ENCODE assay signal across 8 cellular contexts in genomic region chr13:68927387-68928026, GRCh38.
DNase-seq lines count a peak whose midpoint lies in the region; ATAC-seq lines count a peak whose summit lies in the region.

No MANE protein-coding gene starts in this region.

- H3K27me3 Mint-ChIP-seq in activated CD8-positive, alpha-beta T cell treated with anti-CD3 and anti-CD28 coated beads, Interleukin-2, amount 10 ng/mL, durations not matched to agents 7 days and 5 days (ENCODE audit: low read depth) = no peaks in the 10 kb centered on the region

- no peak overlapping the region for H3K4me3 Mint-ChIP-seq in activated CD8-positive, alpha-beta T cell treated with anti-CD3 and anti-CD28 coated beads, Interleukin-2, amount 10 ng/mL, durations not matched to agents 7 days and 5 days

- no peak overlapping the region for H3K27ac Mint-ChIP-seq in activated CD8-positive, alpha-beta T cell treated with anti-CD3 and anti-CD28 coated beads, Interleukin-2, amount 10 ng/mL, durations not matched to agents 7 days and 5 days

- DNase-seq in DMS153 (lab: John Stamatoyannopoulos, UW) (peak; percentile 29), HT-29 (ENCODE audit: low spot score) (peak; percentile 73), SK-N-DZ (ENCODE audit: low spot score) (peak; percentile 65), kidney tubule cell (ENCODE audit: low spot score) (peak; percentile 35), 8988T (no peak), NCI-H1694 (lab: John Stamatoyannopoulos, UW) (no peak)
- DNase-seq in activated naive CD4-positive, alpha-beta T cell treated with Interleukin-2 at 50 U/mL for 16 hours = no peak
- DNase-seq in activated CD8-positive, alpha-beta T cell treated with anti-CD3 and anti-CD28 coated beads, Interleukin-2, amount 10 ng/mL, durations not matched to agents 7 days and 5 days = no peak

- no peak for ATAC-seq in activated CD8-positive, alpha-beta T cell treated with anti-CD3 and anti-CD28 coated beads, Interleukin-2, amount 10 ng/mL, durations not matched to agents 7 days and 5 days

- CTCF ChIA-PET in activated CD8-positive, alpha-beta T cell treated with anti-CD3 and anti-CD28 coated beads, Interleukin-2, amount 10 ng/mL, durations not matched to agents 7 days and 5 days (lab: Charles Lee) = no interaction called here

- H3K9me3 Mint-ChIP-seq in activated CD8-positive, alpha-beta T cell treated with anti-CD3 and anti-CD28 coated beads, Interleukin-2, amount 10 ng/mL, durations not matched to agents 7 days and 5 days (ENCODE audit: insufficient read depth) = peaks cover 20% of the 10 kb centered on the region

- POLR2A ChIA-PET in activated CD8-positive, alpha-beta T cell treated with anti-CD3 and anti-CD28 coated beads, Interleukin-2, amount 10 ng/mL, durations not matched to agents 7 days and 5 days (lab: Charles Lee) = no interaction called here

- no peaks in the 10 kb centered on the region for H3K36me3 Mint-ChIP-seq in activated CD8-positive, alpha-beta T cell treated with anti-CD3 and anti-CD28 coated beads, Interleukin-2, amount 10 ng/mL, durations not matched to agents 7 days and 5 days (ENCODE audit: low read depth)

- no peaks in the 10 kb centered on the region for H3K4me1 Mint-ChIP-seq in activated CD8-positive, alpha-beta T cell treated with anti-CD3 and anti-CD28 coated beads, Interleukin-2, amount 10 ng/mL, durations not matched to agents 7 days and 5 days (ENCODE audit: low read depth)

Comparison
In these comparisons a context has a peak if more than half of its experiments do, and no peak if none do; other contexts are left out.
1. DNase-seq: peak in DMS153 (single experiment), HT-29 (single experiment), SK-N-DZ (single experiment) and kidney tubule cell (single experiment); none in 8988T (single experiment), activated naive CD4-positive, alpha-beta T cell treated with Interleukin-2 at 50 U/mL for 16 hours (single experiment), NCI-H1694 (single experiment) and activated CD8-positive, alpha-beta T cell treated with anti-CD3 and anti-CD28 coated beads, Interleukin-2, amount 10 ng/mL, durations not matched to agents 7 days and 5 days (single experiment).